1 cellular context compared by ENCODE assay signal in genomic region chr2:10712186-10712809, GRCh38.
TF ChIP-seq lines count a peak whose summit lies in the region.

No MANE protein-coding gene starts in this region.

TF ChIP-seq in IMR-90, 13 proteins besides CTCF, POLR2A, EP300 and RAD21:
- TF ChIP-seq ELK1 (IDR thresholded peaks at IDR 0.05; ENCODE audit: borderline replicate concordance, low read depth, low read length) (no peak), MXI1 (IDR thresholded peaks at IDR 0.05; ENCODE audit: borderline replicate concordance, low read depth, low read length) (no peak), MAFK (IDR thresholded peaks at IDR 0.05; ENCODE audit: low read depth, low read length) (no peak), RCOR1 (IDR thresholded peaks at IDR 0.05; ENCODE audit: insufficient replicate concordance, low read length) (no peak), NFE2L2 (IDR thresholded peaks at IDR 0.05; ENCODE audit: low read depth, low read length) (no peak), SMC3 (IDR thresholded peaks at IDR 0.05; ENCODE audit: low read depth, low read length) (no peak)
